18 cellular contexts compared by ENCODE assay signal in genomic region chr12:89328483-89329030, GRCh38. TPM values are rescaled to one million over a fixed set of nuclear protein-coding genes. Genes with fewer than 3 reads are reported as not detected.
A peak's percentile ranks its signal among the peaks of the same experiment; 100 is the strongest.
DNase-seq lines count a peak whose midpoint lies in the region; ATAC-seq and TF ChIP-seq lines count a peak whose summit lies in the region.
"Had no signal": no experiment of that assay in that cellular context is flagged by ENCODE, and none has a peak within 500 bp of the region (broad histone marks: within the 10 kb centered on the region; RNA-seq: fewer than 3 reads in every experiment).

No MANE protein-coding gene starts in this region.

- H3K36me3 ChIP-seq in IMR-90 (ENCODE audit: control insufficient read depth, insufficient read depth, low read length), result no peaks in the 10 kb centered on the region
- no peaks in the 10 kb centered on the region for H3K36me3 ChIP-seq in HAP-1 (replicated peaks)
- H3K36me3 ChIP-seq: gastrocnemius medialis, lower lobe of right lung, thoracic aorta had no signal

- H3K4me3 Mint-ChIP-seq in nephron progenitor cell, result peak overlapping the region; percentile 37
- H3K4me3 Mint-ChIP-seq: naive thymus-derived CD4-positive, alpha-beta T cell had no signal

- H2AK5ac ChIP-seq in IMR-90 (ENCODE audit: low read depth, low read length), result no peak overlapping the region

- H3K36me3 Mint-ChIP-seq in nephron progenitor cell (ENCODE audit: low read depth), result peaks cover 23% of the 10 kb centered on the region

- 0 out of 4 replicates have a peak overlapping the region, but pooled peaks of 1 of the 2 experiments have one; percentile 16 for H4K8ac ChIP-seq in IMR-90 (ENCODE audit: low read depth in 2 of 2, low read length in 2 of 2)

- H3K4me3 ChIP-seq in IMR-90 (ENCODE audit: insufficient read depth, low read depth, low read length), result no peak overlapping the region
- H3K4me3 ChIP-seq in HAP-1, result no peak overlapping the region
- H3K4me3 ChIP-seq: gastrocnemius medialis, lower lobe of right lung, thoracic aorta had no signal

- H3K18ac ChIP-seq in IMR-90 (ENCODE audit: low read depth, low read length), result no peak overlapping the region

- WGBS in IMR-90 (ENCODE audit: extremely low coverage in 2 of 2, insufficient read length in 1 of 2), 2 experiments, result 87% methylated on average over 3 of the region's 6 CpGs; no CpG with 5 or more reads in 1 of the 2 experiments

- H4K5ac ChIP-seq in IMR-90 (ENCODE audit: low read depth, low read length), result no peak overlapping the region

- no peak overlapping the region for H2BK5ac ChIP-seq in IMR-90 (ENCODE audit: low read depth, low read length, poor library complexity, severe bottlenecking)

- ATAC-seq in IMR-90 (ENCODE audit: low read depth), result no peak
- peak; percentile 42 for ATAC-seq in esophagus mucosa
- ATAC-seq: gastrocnemius medialis; naive thymus-derived CD4-positive, alpha-beta T cell had no signal

- BruUV-seq in IMR-90 (replicated peaks; lab: Mats Ljungman, UMichigan), result no TSS peak

- in situ Hi-C loops in IMR-90 (cut with MboI; ENCODE audit: low sequenced_read_pairs) (no loop called here), HAP-1 (cut with MboI; ENCODE audit: low sequenced_read_pairs) (no loop called here)

- peaks cover 4% of the 10 kb centered on the region for H3K27me3 Mint-ChIP-seq in nephron progenitor cell (ENCODE audit: low read depth, poor library complexity)

- no peaks in the 10 kb centered on the region for H4K20me1 ChIP-seq in IMR-90 (ENCODE audit: insufficient read depth, low read length)

- no peak overlapping the region for H3K4ac ChIP-seq in IMR-90 (ENCODE audit: low read depth, low read length)

- H2BK15ac ChIP-seq in IMR-90 (ENCODE audit: low read depth, low read length), result no peak overlapping the region; the same call in 2 of the 3 replicates

- peak overlapping the region; percentile 98 for H3K27ac Mint-ChIP-seq in nephron progenitor cell
- H3K27ac Mint-ChIP-seq: naive thymus-derived CD4-positive, alpha-beta T cell had no signal

- H3K27me3 ChIP-seq in IMR-90 (ENCODE audit: control insufficient read depth, insufficient read depth, low read length) (no peaks in the 10 kb centered on the region), HAP-1 (ENCODE audit: low read depth) (peaks cover 2% of the 10 kb centered on the region; the same call in 1 of the 2 replicates)
- H3K27me3 ChIP-seq: gastrocnemius medialis had no signal

- no peak for TF ChIP-seq POLR2A in IMR-90 (IDR thresholded peaks at IDR 0.05; ENCODE audit: low read depth, low read length)

- no peak overlapping the region for H2AFZ ChIP-seq in IMR-90 (replicated peaks; ENCODE audit: low read length, poor library complexity)

- H2BK20ac ChIP-seq in IMR-90 (ENCODE audit: low read depth, low read length), result 0 out of 2 replicates have a peak overlapping the region, but pooled peaks have one; percentile 25

- no peak overlapping the region for H3K56ac ChIP-seq in IMR-90 (ENCODE audit: extremely low read depth, insufficient read depth, low read length)

- TF ChIP-seq RAD21 in IMR-90 (IDR thresholded peaks at IDR 0.05; ENCODE audit: low read length), result no peak

- no peak overlapping the region for H3K9ac ChIP-seq in IMR-90 (ENCODE audit: low read depth, low read length)

- no peaks in the 10 kb centered on the region for H3K79me1 ChIP-seq in IMR-90 (ENCODE audit: low read depth in 1 of 2, low read length in 2 of 2)

- CTCF ChIA-PET in IMR-90 (lab: Yijun Ruan, JAX), result no interaction called here

- peaks cover 34% of the 10 kb centered on the region for H3K9me3 Mint-ChIP-seq in nephron progenitor cell

- POLR2A ChIA-PET in IMR-90 (lab: Charles Lee; ENCODE audit: unreplicated experiment), result no interaction called here

- H2BK120ac ChIP-seq in IMR-90 (ENCODE audit: low read depth, low read length), result no peak overlapping the region; the same call in 1 of the 2 replicates

- H2AK9ac ChIP-seq in IMR-90 (replicated peaks; ENCODE audit: low read depth, low read length, poor library complexity), result no peak overlapping the region

- no peak for TF ChIP-seq CTCF in IMR-90 (conservative IDR thresholded peaks at IDR 0.05; ENCODE audit: low read depth, low read length)
- TF ChIP-seq CTCF in nephron progenitor cell (IDR thresholded peaks at IDR 0.05), result no peak

- H3K27ac ChIP-seq in IMR-90 (ENCODE audit: insufficient read depth, low read length), result no peak overlapping the region
- H3K27ac ChIP-seq: gastrocnemius medialis, lower lobe of right lung, thoracic aorta had no signal

- H3K14ac ChIP-seq in IMR-90 (replicated peaks; ENCODE audit: low read depth, low read length), result 0 out of 2 replicates have a peak overlapping the region, but pooled peaks have one; percentile 21

- dilution Hi-C loops in IMR-90 (cut with HindIII; ENCODE audit: low sequenced_read_pairs, unreplicated experiment), result no loop called here

- H3K4me2 ChIP-seq in IMR-90 (ENCODE audit: low read depth, low read length), result no peak overlapping the region

- DNase-seq in IMR-90 (no peak), nephron progenitor cell (no peak), superior temporal gyrus (ENCODE audit: extremely low spot score) (peak; percentile 65), KG1 (lab: John Stamatoyannopoulos, UW) (no peak), NCI-H2029 treated with DMSO at 0.1 percent for 48 hours (lab: John Stamatoyannopoulos, UW) (no peak), HAP-1 (ENCODE audit: low spot score in 2 of 2) (no peak)
- DNase-seq: activated gamma-delta T cell; AML-193; erythroblast; gastrocnemius medialis; lower lobe of right lung; naive thymus-derived CD4-positive, alpha-beta T cell; NCI-H1092 treated with DMSO at 0.1 percent for 48 hours; NCI-H69; Right ventricle myocardium superior; stimulated activated CD4-positive, alpha-beta T cell treated with anti-CD3 and anti-CD28 coated beads, Interleukin-15, amount 100 ng/mL, for 24 hours had no signal

- no peaks in the 10 kb centered on the region for H3K4me1 ChIP-seq in IMR-90 (ENCODE audit: control insufficient read depth, insufficient read depth, low read length)
- H3K4me1 ChIP-seq in HAP-1, result no peaks in the 10 kb centered on the region

- H3K9me3 ChIP-seq in IMR-90 (ENCODE audit: control insufficient read depth, insufficient read depth, low read length), result peaks cover 2% of the 10 kb centered on the region; the same call in 1 of the 2 replicates
- H3K9me3 ChIP-seq in HAP-1, result no peaks in the 10 kb centered on the region
- H3K9me3 ChIP-seq: thoracic aorta had no signal

- H3K23ac ChIP-seq in IMR-90 (ENCODE audit: low read depth, low read length), result no peak overlapping the region

- H4K91ac ChIP-seq in IMR-90 (ENCODE audit: insufficient read depth, low read depth, low read length), result no peak overlapping the region

- H3K4me1 Mint-ChIP-seq in nephron progenitor cell, result peaks cover 74% of the 10 kb centered on the region

- no peaks in the 10 kb centered on the region for H3K9me1 ChIP-seq in IMR-90 (ENCODE audit: insufficient read depth, low read length)

- intact Hi-C loops in IMR-90 (cut with micrococcal nuclease), result no loop called here

TF ChIP-seq in IMR-90, 13 proteins besides CTCF, POLR2A, EP300 and RAD21:
- TF ChIP-seq FOS (IDR thresholded peaks at IDR 0.05; ENCODE audit: low read depth, low read length) (no peak), BHLHE40 (IDR thresholded peaks at IDR 0.05; ENCODE audit: low read depth, low read length) (no peak)

RNA-seq across cellular contexts. Expression of gene DUSP6, which starts 23.7 kb away (rescaled TPM):
- total RNA-seq in IMR-90 (2012; rRNA removed) (70.1 and 78.6 TPM in 2 replicates), esophagus mucosa (15.0 TPM)
- polyA plus RNA-seq in IMR-90 (2012; rRNA removed), result 38.5 and 59.0 TPM in 2 replicates
- polyA plus RNA-seq in IMR-90 (2012; cell fraction: cytosol; rRNA removed), result 16.4 and 21.0 TPM in 2 replicates
- polyA plus RNA-seq in IMR-90 (2012; cell fraction: nucleus; rRNA removed; ENCODE audit: low replicate concordance), result 213 and 221 TPM in 2 replicates
